ENCODE assay signal across 7 cellular contexts in the genomic region with DNA sequence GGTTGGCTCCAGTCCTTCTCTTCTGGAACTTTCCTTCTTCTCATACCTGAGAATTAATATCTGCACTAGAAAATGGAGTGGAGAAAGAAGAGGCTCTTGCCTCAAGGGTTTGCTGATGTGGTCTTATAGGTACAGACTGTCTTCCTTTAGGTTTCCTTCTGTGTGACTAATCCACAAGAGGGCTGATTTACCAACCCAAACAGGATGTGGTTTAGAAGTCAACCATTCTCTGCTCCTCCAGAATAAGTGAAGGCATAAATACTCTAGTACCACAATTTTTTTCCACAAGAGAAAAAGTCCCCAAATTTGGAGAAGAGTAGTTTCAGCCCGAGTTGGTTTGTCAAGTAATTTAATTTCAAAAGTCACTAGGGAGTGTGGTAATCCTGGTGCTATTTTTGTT.
DNase-seq lines count a peak whose midpoint lies in the region; ATAC-seq and TF ChIP-seq lines count a peak whose summit lies in the region.

No MANE protein-coding gene starts in this region.

- POLR2A ChIA-PET in activated CD8-positive, alpha-beta T cell treated with anti-CD3 and anti-CD28 coated beads for 36 hours (lab: Charles Lee): interaction anchor here (1.0 kb wide), 1 partner anchor 59 kb away, joined by 3 read pairs; no protein-coding TSS in a partner anchor

- H3K4me3 ChIP-seq in tibial artery (no peak overlapping the region), HAP-1 (no peak overlapping the region)

- H3K27ac ChIP-seq in tibial artery: peak overlapping the region in 1 of 2 donors; percentile 35

- in situ Hi-C loops in HAP-1 (cut with MboI; ENCODE audit: low sequenced_read_pairs): no loop called here

- H3K4me1 Mint-ChIP-seq in activated CD8-positive, alpha-beta T cell treated with anti-CD3 and anti-CD28 coated beads for 36 hours (ENCODE audit: low read depth): peaks cover 81% of the 10 kb centered on the region

- H3K36me3 ChIP-seq in tibial artery (peaks cover 11 to 37% (median 33%) of the 10 kb centered on the region in 3 donors), HAP-1 (replicated peaks) (peaks cover 25% of the 10 kb centered on the region)

- H3K27ac Mint-ChIP-seq in activated CD8-positive, alpha-beta T cell treated with anti-CD3 and anti-CD28 coated beads for 36 hours: no peak overlapping the region

- H3K4me3 Mint-ChIP-seq in activated CD8-positive, alpha-beta T cell treated with anti-CD3 and anti-CD28 coated beads for 36 hours: no peak overlapping the region

- ATAC-seq in GM18909 (IDR thresholded peaks at IDR 0.05; ENCODE audit: poor library complexity, unreplicated experiment): peak; percentile 79
- peak; percentile 73 for ATAC-seq in HG03469 (IDR thresholded peaks at IDR 0.05; ENCODE audit: unreplicated experiment)
- ATAC-seq in activated CD8-positive, alpha-beta T cell treated with anti-CD3 and anti-CD28 coated beads for 36 hours: peak; percentile 84
- ATAC-seq in GM21786 (IDR thresholded peaks at IDR 0.05; ENCODE audit: unreplicated experiment): no peak

- H3K4me1 ChIP-seq in tibial artery: peaks cover 0 to 9% (median 0%) of the 10 kb centered on the region in 4 donors
- H3K4me1 ChIP-seq in HAP-1: no peaks in the 10 kb centered on the region; the same call in 1 of the 2 replicates

- TF ChIP-seq CTCF in activated CD8-positive, alpha-beta T cell treated with anti-CD3 and anti-CD28 coated beads for 36 hours (IDR thresholded peaks at IDR 0.05): no peak
- no peak for TF ChIP-seq CTCF in tibial artery (IDR thresholded peaks at IDR 0.05)

- DNase-seq in activated CD8-positive, alpha-beta T cell treated with anti-CD3 and anti-CD28 coated beads for 36 hours: peak; percentile 42
- peak; percentile 86 for DNase-seq in kidney tubule cell (ENCODE audit: low spot score)
- DNase-seq in tibial artery: no peak
- DNase-seq in HAP-1 (ENCODE audit: low spot score in 2 of 2): no peak

- CTCF ChIA-PET in activated CD8-positive, alpha-beta T cell treated with anti-CD3 and anti-CD28 coated beads for 36 hours (lab: Charles Lee): interaction anchor here (1.2 kb wide), 1 partner anchor 56 kb away, joined by 3 read pairs; no protein-coding TSS in a partner anchor

- no peaks in the 10 kb centered on the region for H3K9me3 ChIP-seq in tibial artery
- no peaks in the 10 kb centered on the region; the same call in 1 of the 2 replicates for H3K9me3 ChIP-seq in HAP-1

- H3K27me3 Mint-ChIP-seq in activated CD8-positive, alpha-beta T cell treated with anti-CD3 and anti-CD28 coated beads for 36 hours: no peaks in the 10 kb centered on the region

- intact Hi-C loops in activated CD8-positive, alpha-beta T cell treated with anti-CD3 and anti-CD28 coated beads for 36 hours (cut with micrococcal nuclease): no loop called here
- intact Hi-C loops in tibial artery (cut with DNase I; ENCODE audit: low total_unique reads): no loop called here

- H3K27me3 ChIP-seq in tibial artery (no peaks in the 10 kb centered on the region), HAP-1 (ENCODE audit: low read depth) (no peaks in the 10 kb centered on the region)

- H3K9me3 Mint-ChIP-seq in activated CD8-positive, alpha-beta T cell treated with anti-CD3 and anti-CD28 coated beads for 36 hours: peaks cover 4% of the 10 kb centered on the region

- H3K36me3 Mint-ChIP-seq in activated CD8-positive, alpha-beta T cell treated with anti-CD3 and anti-CD28 coated beads for 36 hours (ENCODE audit: low read depth): peaks cover 1% of the 10 kb centered on the region

Comparison
In these comparisons a context has a peak if more than half of its experiments do, and no peak if none do; other contexts are left out.
1. DNase-seq: peak in activated CD8-positive, alpha-beta T cell treated with anti-CD3 and anti-CD28 coated beads for 36 hours (single experiment) and kidney tubule cell (single experiment); none in tibial artery (0 of 2) and HAP-1 (0 of 2).